ENCODE assay signal across 13 cellular contexts in genomic region chrX:95071621-95072020, GRCh38.
"Had no signal": no experiment of that assay in that cellular context is flagged by ENCODE, and none has a peak within 500 bp of the region (broad histone marks: within the 10 kb centered on the region; RNA-seq: fewer than 3 reads in every experiment).

No MANE protein-coding gene starts in this region.

- H3K36me3 Mint-ChIP-seq: natural killer cell treated with Interleukin-12 subunit alpha and Interleukin-12 subunit beta and Interleukin-15 and Interleukin-18, amount 100 ng/mL, for 72 hours had no signal

- H3K4me1 ChIP-seq: ascending aorta had no signal

- H3K27ac Mint-ChIP-seq: activated naive CD4-positive, alpha-beta T cell treated with anti-CD3 and anti-CD28 coated beads for 36 hours; activated naive CD8-positive, alpha-beta T cell treated with anti-CD3 and anti-CD28 coated beads, Interleukin-2, amount 50 U/mL, for 24 hours; activated T-helper 17 cell treated with anti-CD3 and anti-CD28 coated beads, Interleukin-2, amount 50 U/mL, for 72 hours; natural killer cell treated with Interleukin-12 subunit alpha and Interleukin-12 subunit beta and Interleukin-15 and Interleukin-18, amount 100 ng/mL, for 72 hours had no signal

- H3K4me3 Mint-ChIP-seq: activated naive CD4-positive, alpha-beta T cell treated with anti-CD3 and anti-CD28 coated beads for 36 hours; activated naive CD8-positive, alpha-beta T cell treated with anti-CD3 and anti-CD28 coated beads, Interleukin-2, amount 50 U/mL, for 24 hours; activated T-helper 17 cell treated with anti-CD3 and anti-CD28 coated beads, Interleukin-2, amount 50 U/mL, for 72 hours; natural killer cell treated with Interleukin-12 subunit alpha and Interleukin-12 subunit beta and Interleukin-15 and Interleukin-18, amount 100 ng/mL, for 72 hours had no signal

- H3K27ac ChIP-seq: ascending aorta had no signal

- H3K36me3 ChIP-seq: ascending aorta had no signal

- DNase-seq: activated CD4-positive, alpha-beta T cell treated with anti-CD3 and anti-CD28 coated beads for 1 hour; activated CD4-positive, alpha-beta T cell treated with anti-CD3 and anti-CD28 coated beads, Interleukin-2, amount 50 U/mL, for 48 hours; activated naive CD4-positive, alpha-beta T cell treated with anti-CD3 and anti-CD28 coated beads for 36 hours; activated naive CD8-positive, alpha-beta T cell treated with anti-CD3 and anti-CD28 coated beads, Interleukin-2, amount 50 U/mL, for 24 hours; left ventricle myocardium superior; nucleus accumbens; stimulated activated naive CD8-positive, alpha-beta T cell treated with anti-CD3 and anti-CD28 coated beads, Interleukin-15, Interleukin-2, amounts not matched to agents 100 U/mL and 50 U/mL, for 24 hours; T1000; trophoblast cell had no signal

- FAIRE-seq: keratinocyte had no signal

- H3K27me3 ChIP-seq: ascending aorta had no signal

- H3K9me3 ChIP-seq: ascending aorta had no signal

- ATAC-seq: activated naive CD8-positive, alpha-beta T cell treated with anti-CD3 and anti-CD28 coated beads, Interleukin-2, amount 50 U/mL, for 24 hours; activated T-helper 17 cell treated with anti-CD3 and anti-CD28 coated beads, Interleukin-2, amount 50 U/mL, for 72 hours; left ventricle myocardium superior; natural killer cell treated with Interleukin-12 subunit alpha and Interleukin-12 subunit beta and Interleukin-15 and Interleukin-18, amount 100 ng/mL, for 72 hours; stimulated activated naive CD8-positive, alpha-beta T cell treated with anti-CD3 and anti-CD28 coated beads, Interleukin-15, Interleukin-2, amounts not matched to agents 100 U/mL and 50 U/mL, for 24 hours had no signal

- H3K4me3 ChIP-seq: ascending aorta had no signal

- H3K27me3 Mint-ChIP-seq: activated naive CD8-positive, alpha-beta T cell treated with anti-CD3 and anti-CD28 coated beads, Interleukin-2, amount 50 U/mL, for 24 hours; activated T-helper 17 cell treated with anti-CD3 and anti-CD28 coated beads, Interleukin-2, amount 50 U/mL, for 72 hours had no signal

- H3K9me3 Mint-ChIP-seq: activated naive CD8-positive, alpha-beta T cell treated with anti-CD3 and anti-CD28 coated beads, Interleukin-2, amount 50 U/mL, for 24 hours had no signal

- H3K4me1 Mint-ChIP-seq: activated naive CD8-positive, alpha-beta T cell treated with anti-CD3 and anti-CD28 coated beads, Interleukin-2, amount 50 U/mL, for 24 hours; activated T-helper 17 cell treated with anti-CD3 and anti-CD28 coated beads, Interleukin-2, amount 50 U/mL, for 72 hours had no signal
